Comparison of ENCODE assay signal across 8 cellular contexts in the genomic region with DNA sequence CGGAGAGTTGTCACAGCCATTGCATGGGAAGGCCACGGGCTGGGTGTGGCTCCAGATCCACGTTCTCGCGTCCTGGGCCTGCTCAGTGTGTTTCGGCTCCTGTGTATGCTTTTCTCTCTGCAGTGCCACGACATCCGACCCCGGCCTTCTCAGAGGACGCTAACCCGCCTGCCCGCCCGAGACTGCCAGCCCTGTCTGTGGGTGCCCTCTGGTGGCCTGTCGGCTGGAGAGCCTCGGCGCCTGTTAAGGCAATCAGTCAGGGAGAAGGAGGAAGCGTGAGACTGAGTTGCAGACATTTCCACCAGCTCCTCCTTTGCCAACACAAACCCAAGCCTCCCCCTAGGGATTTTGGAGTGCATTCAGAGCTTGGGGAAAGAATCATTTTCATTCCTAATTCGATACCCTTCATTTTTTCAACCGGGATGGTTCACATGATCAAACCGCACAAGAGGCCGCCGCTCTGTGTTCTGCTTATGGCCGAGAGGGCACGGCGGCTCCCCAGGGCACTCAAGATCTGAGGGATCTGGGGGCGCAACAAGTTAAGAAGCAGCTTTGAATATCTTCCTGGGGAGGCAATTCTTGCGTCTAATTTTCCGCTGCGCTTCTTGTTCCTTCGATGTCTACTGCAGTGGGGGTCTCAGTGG. TPM values are rescaled to one million over a fixed set of nuclear protein-coding genes. Genes with fewer than 3 reads are reported as not detected.
A peak's percentile ranks its signal among the peaks of the same experiment; 100 is the strongest.
DNase-seq lines count a peak whose midpoint lies in the region; ATAC-seq and TF ChIP-seq lines count a peak whose summit lies in the region.

No MANE protein-coding gene starts in this region.

- H3K4me3 Mint-ChIP-seq in CD4-positive, alpha-beta memory T cell, result peak overlapping the region in 3 of 8 donors; percentile 39 to 57 (median 43)

- H3K36me3 ChIP-seq in CD4-positive, alpha-beta memory T cell (ENCODE audit: insufficient read depth, low read length), result no peaks in the 10 kb centered on the region
- H3K36me3 ChIP-seq in GM23248 (ENCODE audit: low read depth) (no peaks in the 10 kb centered on the region), adrenal gland (replicated peaks in 1 of 2) (no peaks in the 10 kb centered on the region), heart right ventricle (no peaks in the 10 kb centered on the region)

- H3F3A ChIP-seq in GM23248 (ENCODE audit: insufficient read depth), result no peaks in the 10 kb centered on the region; the same call in 1 of the 2 replicates

- TF ChIP-seq CTCF in adrenal gland (IDR thresholded peaks at IDR 0.05) (peak; percentile 83 to 96 (median 94)), heart right ventricle (IDR thresholded peaks at IDR 0.05) (peak; percentile 64 to 96 (median 87))

- H3K27me3 Mint-ChIP-seq in CD4-positive, alpha-beta memory T cell, result peaks cover 7 to 14% of the 10 kb centered on the region in 2 donors

- peaks cover 8 to 16% (median 11%) of the 10 kb centered on the region in 4 donors for H3K4me1 Mint-ChIP-seq in CD4-positive, alpha-beta memory T cell

- TF ChIP-seq POLR2A in adrenal gland (IDR thresholded peaks at IDR 0.05), result no peak

- H3K9me2 ChIP-seq in GM23248 (ENCODE audit: insufficient read depth), result no peaks in the 10 kb centered on the region

- intact Hi-C loops in CD4-positive, alpha-beta memory T cell (cut with micrococcal nuclease), result loop anchor here (2.0 kb wide), 1 partner anchor 516 kb away; a partner anchor contains a TSS
- intact Hi-C loops in adrenal gland (cut with DNase I), result loop anchor here (5.0 to 10.0 kb wide), 6 partner anchors 102 to 672 kb away; no protein-coding TSS in a partner anchor
- intact Hi-C loops in heart right ventricle (cut with DNase I), result loop anchor here (1.0 to 10.0 kb wide), 15 partner anchors 34 to 672 kb away; no protein-coding TSS in a partner anchor

- H3K4me1 ChIP-seq in CD4-positive, alpha-beta memory T cell (ENCODE audit: insufficient read depth, low read length), result no peaks in the 10 kb centered on the region
- H3K4me1 ChIP-seq in GM23248 (ENCODE audit: insufficient read depth), result no peaks in the 10 kb centered on the region
- H3K4me1 ChIP-seq in adrenal gland (replicated peaks in 1 of 2), result peaks cover 0 to 4% of the 10 kb centered on the region in 2 donors
- H3K4me1 ChIP-seq in heart right ventricle, result peaks cover 0 to 32% (median 17%) of the 10 kb centered on the region in 9 donors

- no peak overlapping the region for H3K27ac ChIP-seq in CD4-positive, alpha-beta memory T cell (ENCODE audit: low read depth, low read length)
- H3K27ac ChIP-seq in GM23248, result no peak overlapping the region
- peak overlapping the region in 2 of 5 donors; percentile 7 to 35 for H3K27ac ChIP-seq in adrenal gland
- H3K27ac ChIP-seq in heart right ventricle, result no peak overlapping the region

- no peaks in the 10 kb centered on the region for H3K36me3 Mint-ChIP-seq in CD4-positive, alpha-beta memory T cell

- DNase-seq in CD4-positive, alpha-beta memory T cell, result peak; percentile 45 to 69 (median 53)
- DNase-seq in GM23248 (peak; percentile 87), NCI-H1694 treated with DMSO at 0.1 percent for 48 hours (lab: John Stamatoyannopoulos, UW) (peak; percentile 60), T follicular helper cell (ENCODE audit: low read depth) (peak; percentile 29), adrenal gland (peak; percentile 87 to 94 (median 92)), heart right ventricle (peak; percentile 86 to 87), retina (peak; percentile 91)

- no peaks in the 10 kb centered on the region for H3K79me2 ChIP-seq in GM23248 (ENCODE audit: insufficient read depth)

- no peaks in the 10 kb centered on the region for H3K9me3 Mint-ChIP-seq in CD4-positive, alpha-beta memory T cell

- in situ Hi-C loops in GM23248 (cut with MboI), result loop anchor here (5.0 kb wide), 1 partner anchor 414 kb away; no protein-coding TSS in a partner anchor

- no peak overlapping the region for H3K9ac ChIP-seq in GM23248

- peak; percentile 91 to 97 (median 94) for ATAC-seq in heart right ventricle
- no peak for ATAC-seq in GM18517 (IDR thresholded peaks at IDR 0.05; ENCODE audit: unreplicated experiment)

- WGBS in GM23248 (ENCODE audit: low coverage in 1 of 2, low lambda C conversion rate in 2 of 2, missing lambda C conversion rate in 2 of 2), 2 experiments, result 39 to 44% methylated on average over 27 to 30 of the region's 30 CpGs
- 36 to 42% (median 36%) methylated on average over 26 to 30 of the region's 30 CpGs for WGBS in adrenal gland, 4 donors
- WGBS in heart right ventricle, 2 donors, result 31 to 35% methylated on average over 30 of the region's 30 CpGs

- H3K27ac Mint-ChIP-seq in CD4-positive, alpha-beta memory T cell, result peak overlapping the region in 1 of 7 donors; percentile 42

- no peaks in the 10 kb centered on the region for H3K27me3 ChIP-seq in CD4-positive, alpha-beta memory T cell (ENCODE audit: insufficient read depth, low read length)
- peaks cover 49% of the 10 kb centered on the region for H3K27me3 ChIP-seq in GM23248 (replicated peaks; ENCODE audit: insufficient read depth)
- no peaks in the 10 kb centered on the region for H3K27me3 ChIP-seq in adrenal gland
- H3K27me3 ChIP-seq in heart right ventricle, result peaks cover 0 to 17% (median 0%) of the 10 kb centered on the region in 7 donors

- H3K4me2 ChIP-seq in GM23248 (ENCODE audit: unreplicated experiment), result peak overlapping the region; percentile 62

- POLR2A ChIA-PET in CD4-positive, alpha-beta memory T cell (lab: Charles Lee; ENCODE audit: partially characterized antibody), result interaction anchor here (1.4 kb wide), 1 partner anchor 15 kb away, joined by 3 read pairs; no protein-coding TSS in a partner anchor

- CTCF ChIA-PET in CD4-positive, alpha-beta memory T cell (lab: Charles Lee; ENCODE audit: partially characterized antibody), result interaction anchor here (0.8 to 6.4 kb wide), 13 partner anchors 8 to 674 kb away, joined by 3 to 58 read pairs (median 3); no protein-coding TSS in a partner anchor

- no peak overlapping the region for H3K4me3 ChIP-seq in CD4-positive, alpha-beta memory T cell (ENCODE audit: low read length in 2 of 2)
- H3K4me3 ChIP-seq in GM23248 (no peak overlapping the region), adrenal gland (no peak overlapping the region), heart right ventricle (no peak overlapping the region)

- no peaks in the 10 kb centered on the region for H4K20me1 ChIP-seq in GM23248 (ENCODE audit: insufficient read depth)

- H3K9me3 ChIP-seq in CD4-positive, alpha-beta memory T cell (ENCODE audit: control insufficient read depth in 1 of 2, low read length in 2 of 2), result no peaks in the 10 kb centered on the region
- H3K9me3 ChIP-seq in GM23248 (ENCODE audit: low read depth), result no peaks in the 10 kb centered on the region
- H3K9me3 ChIP-seq in adrenal gland (replicated peaks in 1 of 3), result no peaks in the 10 kb centered on the region
- H3K9me3 ChIP-seq in heart right ventricle, result no peaks in the 10 kb centered on the region

- no peak overlapping the region; the same call in 1 of the 2 replicates for H2AFZ ChIP-seq in GM23248

RNA-seq across cellular contexts. Expression of a gene that starts 37.5 kb away (rescaled TPM):
- total RNA-seq in CD4-positive, alpha-beta memory T cell, result not detected
- under 1 TPM in 1 of 2 donors, not detected in 1; 0.23 TPM for polyA plus RNA-seq in CD4-positive, alpha-beta memory T cell
- not detected in 2 replicates for total RNA-seq in GM23248 (2014; rRNA removed; shearing (Covaris generic))
- not detected in 2 replicates for polyA plus RNA-seq in GM23248 (2016; fragmentation: Nextera tagmentation; extraction: Ambion mirVana)
- 10 to 100 TPM; 24.9 to 42.8 (median 30.5) TPM for total RNA-seq in adrenal gland
- 10 to 100 TPM in 1 of 3 donors, 1 to 10 TPM in 2; 5.2 to 22.6 (median 6.0) TPM for polyA plus RNA-seq in adrenal gland
- total RNA-seq in heart right ventricle, result 1 to 10 TPM in 8 of 10 donors, under 1 TPM in 2; 0.86 to 6.3 (median 1.5) TPM
- polyA plus RNA-seq in heart right ventricle, result under 1 TPM; 0.49 to 0.80 TPM

Comparison
In these comparisons a context has a peak if more than half of its experiments do, and no peak if none do; other contexts are left out.
1. DNase-seq: peak in every context shown above with its lines; median percentile 92 in adrenal gland; 91 in retina; 87 in GM23248; 86 in heart right ventricle; 60 in NCI-H1694 treated with DMSO at 0.1 percent for 48 hours; 53 in CD4-positive, alpha-beta memory T cell; 29 in T follicular helper cell.